20 cellular contexts compared by ENCODE assay signal in the genomic region with DNA sequence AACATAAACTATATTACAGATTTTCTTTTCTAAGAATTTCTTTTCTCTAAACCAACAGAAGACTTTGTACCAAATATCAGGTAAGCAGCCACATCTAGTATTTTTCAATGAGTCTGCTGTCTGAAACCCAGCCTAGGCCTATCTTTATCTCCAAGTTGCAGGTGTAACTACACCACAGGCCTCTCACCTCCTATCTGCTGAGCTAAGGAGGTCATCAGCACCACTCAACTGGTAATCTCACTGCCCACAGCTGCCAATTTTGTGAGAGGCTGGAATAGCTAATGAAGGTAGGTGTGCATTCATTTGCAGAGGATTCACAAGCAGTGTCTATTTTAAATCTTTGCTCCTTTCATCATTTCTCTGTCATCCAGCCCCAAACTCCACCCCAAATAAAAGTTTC.
"Had no signal": no experiment of that assay in that cellular context is flagged by ENCODE, and none has a peak within 500 bp of the region (broad histone marks: within the 10 kb centered on the region; RNA-seq: fewer than 3 reads in every experiment).

No MANE protein-coding gene starts in this region.

- H3K27me3 ChIP-seq: MG63, Peyer's patch had no signal

- H3K27ac ChIP-seq: PC-9, Peyer's patch had no signal

- H3K9me2 ChIP-seq: SK-N-SH had no signal

- DNase-seq: Karpas-422, KBM-7, MG63, NCI-H1092 treated with DMSO at 0.1 percent for 48 hours, NCI-H1417 treated with DMSO at 0.1 percent for 48 hours, NCI-H1694, NCI-H187 treated with DMSO at 0.1 percent for 48 hours, NCI-H2081 treated with DMSO at 0.1 percent for 48 hours, NCI-H2171, NCI-H226, NCI-H446, NCI-H526 treated with DMSO at 0.1 percent for 48 hours, NCI-H748 treated with DMSO at 0.1 percent for 48 hours, OCI-M1, PC-9, Peyer's patch, SHP77, SK-N-SH, SW 1271, T-cell had no signal

- H3K36me3 ChIP-seq: MG63, Peyer's patch had no signal

- H3K4me1 ChIP-seq: Peyer's patch had no signal

- ATAC-seq: T-cell had no signal

- H3K4me2 ChIP-seq: PC-9, SK-N-SH had no signal

- H3K9me3 ChIP-seq: MG63, Peyer's patch, SK-N-SH had no signal

- H3K9ac ChIP-seq: SK-N-SH had no signal

- H3K4me3 ChIP-seq: MG63, PC-9, Peyer's patch had no signal

- H2AFZ ChIP-seq: PC-9 had no signal
